In genomic region chr7:38398725-38399321, GRCh38 we compare ENCODE assay signal across 8 cellular contexts.
DNase-seq lines count a peak whose midpoint lies in the region; ATAC-seq and TF ChIP-seq lines count a peak whose summit lies in the region.

No MANE protein-coding gene starts in this region.

- no peak overlapping the region for H2AFZ ChIP-seq in osteoblast (ENCODE audit: low read length)

- WGBS in tibial nerve, 2 donors: 9% methylated on average over 9 of the region's 9 CpGs

- H3K4me3 ChIP-seq in fibroblast of mammary gland (ENCODE audit: control insufficient read depth, low read depth, low read length): no peak overlapping the region
- no peak overlapping the region for H3K4me3 ChIP-seq in osteoblast (ENCODE audit: insufficient read depth, low read length)
- H3K4me3 ChIP-seq in tibial nerve: no peak overlapping the region

- H3K27me3 ChIP-seq in osteoblast (ENCODE audit: insufficient read depth, low read length) (no peaks in the 10 kb centered on the region), tibial nerve (no peaks in the 10 kb centered on the region)

- POLR2A ChIA-PET in GM10248 (lab: Yijun Ruan, JAX): interaction anchor here (0.5 kb wide), 1 partner anchor 1735 kb away, joined by 4 read pairs; no protein-coding TSS in a partner anchor

- TF ChIP-seq POLR2A in tibial nerve (IDR thresholded peaks at IDR 0.05): no peak

- no peak overlapping the region for H3K4me2 ChIP-seq in osteoblast (ENCODE audit: insufficient read depth, low read length)

- CTCF ChIA-PET in GM10248 (lab: Yijun Ruan, JAX): interaction anchor here (0.7 to 2.7 kb wide), 28 partner anchors 10 to 1121 kb away, joined by 3 to 50 read pairs (median 4); no protein-coding TSS in a partner anchor

- H3K4me1 ChIP-seq in osteoblast (ENCODE audit: insufficient read depth, low read length): no peaks in the 10 kb centered on the region
- H3K4me1 ChIP-seq in tibial nerve: peaks cover 0 to 8% (median 0%) of the 10 kb centered on the region in 4 donors

- H3K36me3 ChIP-seq in osteoblast (ENCODE audit: insufficient read depth, low read length): no peaks in the 10 kb centered on the region
- no peaks in the 10 kb centered on the region for H3K36me3 ChIP-seq in tibial nerve

- no peaks in the 10 kb centered on the region for H4K20me1 ChIP-seq in osteoblast (ENCODE audit: insufficient read depth, low read length)

- H3K27ac ChIP-seq in osteoblast (ENCODE audit: low read depth, low read length) (no peak overlapping the region), tibial nerve (no peak overlapping the region)

- DNase-seq in GM10248 (ENCODE audit: extremely low spot score) (peak; percentile 53), NCI-H82 (lab: John Stamatoyannopoulos, UW) (peak; percentile 63), activated T-cell treated with anti-CD3 and anti-CD28 coated beads for 1 hour (ENCODE audit: low read depth) (peak; percentile 52), fibroblast of mammary gland (ENCODE audit: low read depth) (peak; percentile 53), osteoblast (ENCODE audit: insufficient read length, low spot score, missing footprints) (peak; percentile 27), tibial nerve (ENCODE audit: low spot score in 2 of 2) (peak; percentile 19 to 41)

- ATAC-seq in HG02852 (IDR thresholded peaks at IDR 0.05; ENCODE audit: unreplicated experiment): peak; percentile 60
- no peak for ATAC-seq in GM18517 (IDR thresholded peaks at IDR 0.05; ENCODE audit: unreplicated experiment)

- no peaks in the 10 kb centered on the region for H3K9me3 ChIP-seq in osteoblast (ENCODE audit: low read depth, low read length)
- peaks cover 0 to 3% (median 0%) of the 10 kb centered on the region in 4 donors for H3K9me3 ChIP-seq in tibial nerve

- TF ChIP-seq EP300 in tibial nerve (IDR thresholded peaks at IDR 0.05): no peak

- no peaks in the 10 kb centered on the region for H3K79me2 ChIP-seq in osteoblast (ENCODE audit: insufficient read depth, low read length)

- TF ChIP-seq CTCF in GM10248 (IDR thresholded peaks at IDR 0.05; ENCODE audit: control extremely low read depth, extremely low read depth, low read depth, missing control alignments) (peak; percentile 88), fibroblast of mammary gland (conservative IDR thresholded peaks at IDR 0.05; ENCODE audit: control insufficient read depth, insufficient read depth, low read depth, low read length) (peak; percentile 93), osteoblast (IDR thresholded peaks at IDR 0.05; ENCODE audit: extremely low read depth, low read depth, low read length) (peak; percentile 97), tibial nerve (IDR thresholded peaks at IDR 0.05) (peak; percentile 48 to 90 (median 78))
